9 cellular contexts compared by ENCODE assay signal in genomic region chr17:80063815-80064585, GRCh38. TPM values are rescaled to one million over a fixed set of nuclear protein-coding genes. Genes with fewer than 3 reads are reported as not detected.
DNase-seq lines count a peak whose midpoint lies in the region; ATAC-seq and TF ChIP-seq lines count a peak whose summit lies in the region.
"Had no signal": no experiment of that assay in that cellular context is flagged by ENCODE, and none has a peak within 500 bp of the region (broad histone marks: within the 10 kb centered on the region; RNA-seq: fewer than 3 reads in every experiment).

No MANE protein-coding gene starts in this region.

- H3K36me3 Mint-ChIP-seq in HFFc6 (ENCODE audit: low read depth), result no peaks in the 10 kb centered on the region
- no peaks in the 10 kb centered on the region; the same call in 1 of the 2 replicates for H3K36me3 Mint-ChIP-seq in WTC11

- TF ChIP-seq CTCF in HFFc6 (IDR thresholded peaks at IDR 0.05) (no peak), WTC11 (IDR thresholded peaks at IDR 0.05) (no peak), GM13976 (IDR thresholded peaks at IDR 0.05; ENCODE audit: borderline replicate concordance, control extremely low read depth, extremely low read depth, insufficient read depth, missing control alignments) (no peak)

- ATAC-seq in WTC11 (no peak), right cardiac atrium (peak; percentile 39 to 48), GM21576 (IDR thresholded peaks at IDR 0.05; ENCODE audit: unreplicated experiment) (no peak)

- H3K9me3 ChIP-seq in right cardiac atrium (ENCODE audit: control insufficient read depth, low read length), result no peaks in the 10 kb centered on the region

- POLR2A ChIA-PET in WTC11 (lab: Charles Lee), result no interaction called here

- no peak overlapping the region for H3K4me3 ChIP-seq in right cardiac atrium (ENCODE audit: low read length)

- no peaks in the 10 kb centered on the region for H3K9me3 Mint-ChIP-seq in HFFc6
- H3K9me3 Mint-ChIP-seq in WTC11, result no peaks in the 10 kb centered on the region
- H3K9me3 Mint-ChIP-seq: IgD-negative memory B cell had no signal

- peak; percentile 50 for DNase-seq in HFFc6
- no peak for DNase-seq in WTC11 (ENCODE audit: low spot score)
- peak; percentile 75 to 81 (median 80) for DNase-seq in right cardiac atrium
- DNase-seq in SKM-1 (lab: John Stamatoyannopoulos, UW; ENCODE audit: unreplicated experiment), result no peak
- no peak for DNase-seq in GM13976 (ENCODE audit: low spot score)
- DNase-seq in GM19240 (ENCODE audit: insufficient read length, low spot score), result no peak

- peaks cover 23% of the 10 kb centered on the region for H3K4me1 Mint-ChIP-seq in HFFc6 (ENCODE audit: low read depth)
- H3K4me1 Mint-ChIP-seq in WTC11, result peaks cover 23% of the 10 kb centered on the region
- H3K4me1 Mint-ChIP-seq: IgD-negative memory B cell had no signal

- 83% methylated on average over 27 of the region's 27 CpGs for WGBS in right cardiac atrium

- CTCF ChIA-PET in WTC11 (lab: Charles Lee), result interaction anchor here (0.8 to 2.3 kb wide), 3 partner anchors 19 to 56 kb away, joined by 3 to 9 read pairs (median 5); partner anchors contain the start of gene GAA

- H3K4me1 ChIP-seq in right cardiac atrium (ENCODE audit: control insufficient read depth, insufficient read depth, low read length), result peaks cover 4% of the 10 kb centered on the region

- in situ Hi-C loops in GM13976 (cut with MboI; ENCODE audit: low sequenced_read_pairs, unreplicated experiment), result no loop called here

- H3K27me3 Mint-ChIP-seq in HFFc6 (ENCODE audit: insufficient read depth), result peaks cover 9% of the 10 kb centered on the region; the same call in 1 of the 2 replicates
- no peaks in the 10 kb centered on the region for H3K27me3 Mint-ChIP-seq in WTC11 (ENCODE audit: low read depth)
- H3K27me3 Mint-ChIP-seq: IgD-negative memory B cell had no signal

- H3K4me3 Mint-ChIP-seq in HFFc6 (peak overlapping the region; percentile 22; the same call in 1 of the 2 replicates), WTC11 (no peak overlapping the region)
- H3K4me3 Mint-ChIP-seq: IgD-negative memory B cell had no signal

- H3K27ac Mint-ChIP-seq in HFFc6 (peak overlapping the region; percentile 40; the same call in 1 of the 2 replicates), WTC11 (peak overlapping the region; percentile 79; the same call in 1 of the 2 replicates)
- H3K27ac Mint-ChIP-seq: IgD-negative memory B cell had no signal

- H3K27me3 ChIP-seq in right cardiac atrium (ENCODE audit: control insufficient read depth, insufficient read depth), result no peaks in the 10 kb centered on the region

- H3K27ac ChIP-seq in right cardiac atrium (ENCODE audit: low read length) (no peak overlapping the region), temporal lobe (ENCODE audit: low read depth, low read length) (peak overlapping the region; percentile 65)

- intact Hi-C loops in right cardiac atrium (cut with DNase I), result no loop called here

TF ChIP-seq in WTC11, 78 proteins besides CTCF, POLR2A, EP300 and RAD21:
- TF ChIP-seq MXD4 (CRISPR knock-in tag; IDR thresholded peaks at IDR 0.05; ENCODE audit: borderline replicate concordance) (no peak), PREB (CRISPR knock-in tag; IDR thresholded peaks at IDR 0.05; ENCODE audit: borderline replicate concordance) (no peak), NFE2L1 (CRISPR knock-in tag; IDR thresholded peaks at IDR 0.05) (peak; percentile 75; the same call in 1 of the 2 replicates), TEAD4 (CRISPR knock-in tag; IDR thresholded peaks at IDR 0.05) (no peak), NFATC4 (CRISPR knock-in tag; IDR thresholded peaks at IDR 0.05) (no peak), ERG (CRISPR knock-in tag; IDR thresholded peaks at IDR 0.05) (no peak), NFYB (CRISPR knock-in tag; conservative IDR thresholded peaks at IDR 0.05; ENCODE audit: low read depth) (no peak), NR1H2 (CRISPR knock-in tag; IDR thresholded peaks at IDR 0.05) (no peak), AR (CRISPR knock-in tag; IDR thresholded peaks at IDR 0.05) (no peak), RELA (CRISPR knock-in tag; IDR thresholded peaks at IDR 0.05; ENCODE audit: borderline replicate concordance) (no peak), ZNF671 (CRISPR knock-in tag; IDR thresholded peaks at IDR 0.05) (no peak), ZBTB21 (CRISPR knock-in tag; IDR thresholded peaks at IDR 0.05; ENCODE audit: borderline replicate concordance) (no peak), ATF1 (CRISPR knock-in tag; IDR thresholded peaks at IDR 0.05) (no peak), GABPB1 (CRISPR knock-in tag; IDR thresholded peaks at IDR 0.05) (peak; percentile 69; the same call in 1 of the 2 replicates), ETV6 (CRISPR knock-in tag; IDR thresholded peaks at IDR 0.05) (no peak), CREB1 (CRISPR knock-in tag; IDR thresholded peaks at IDR 0.05) (no peak)

RNA-seq across cellular contexts. Expression of gene CCDC40, which starts 27.6 kb away (rescaled TPM):
- total RNA-seq in HFFc6 (2021; fragmentation: NEBNext Ultra II Directional; extraction: Animal tissue kit (Norgen Biotek cat#: 25700)), result 1 to 10 TPM; 1.7 to 3.2 (median 2.1) TPM
- 15.1 to 16.3 TPM (median 15.2 TPM) in 3 replicates for total RNA-seq in WTC11 (2021)
- total RNA-seq in right cardiac atrium, result 1 to 10 TPM; 6.9 to 10.0 (median 7.9) TPM
- polyA plus RNA-seq in right cardiac atrium, result 4.9 TPM
- total RNA-seq in temporal lobe, result 3.9 TPM
- polyA plus RNA-seq: IgD-negative memory B cell had no signal

RNA-seq across cellular contexts. Expression of gene TBC1D16, which starts 28.3 kb away (rescaled TPM):
- 10 to 100 TPM; 15.1 to 25.5 (median 17.9) TPM for total RNA-seq in HFFc6 (2021; fragmentation: NEBNext Ultra II Directional; extraction: Animal tissue kit (Norgen Biotek cat#: 25700))
- total RNA-seq in WTC11 (2021) (89.8 to 96.1 TPM (median 90.4 TPM) in 3 replicates), right cardiac atrium (10 to 100 TPM; 18.5 to 27.8 (median 22.1) TPM), temporal lobe (20.9 TPM)
- polyA plus RNA-seq in right cardiac atrium, result 9.9 TPM

RNA-seq across cellular contexts. Expression of gene GAA, which starts 37.4 kb away (rescaled TPM):
- 10 to 100 TPM; 17.4 to 34.1 (median 18.6) TPM for total RNA-seq in HFFc6 (2021; fragmentation: NEBNext Ultra II Directional; extraction: Animal tissue kit (Norgen Biotek cat#: 25700))
- total RNA-seq in WTC11 (2021) (91.6 to 97.7 TPM (median 93.9 TPM) in 3 replicates), right cardiac atrium (10 to 100 TPM; 36.3 to 51.3 (median 45.2) TPM), temporal lobe (6.4 TPM)
- polyA plus RNA-seq in right cardiac atrium, result 37.5 TPM

Comparison
In these comparisons a context has a peak if more than half of its experiments do, and no peak if none do; other contexts are left out.
1. DNase-seq: peak in HFFc6 (single experiment) and right cardiac atrium (3 of 3); none in WTC11 (single experiment), SKM-1 (single experiment), GM13976 (single experiment) and GM19240 (single experiment).
2. ATAC-seq: peak in right cardiac atrium (2 of 2); none in WTC11 (single experiment) and GM21576 (single experiment).